ENCODE assay signal across 1 cellular context in genomic region chr1:8939362-8939995, GRCh38.
TF ChIP-seq lines count a peak whose summit lies in the region.

No MANE protein-coding gene starts in this region.

TF ChIP-seq in H1, 55 proteins besides CTCF, POLR2A, EP300 and RAD21:
- no peak for TF ChIP-seq CHD7 (IDR thresholded peaks at IDR 0.05; ENCODE audit: insufficient replicate concordance, low read length)
- no peak for TF ChIP-seq CHD2 (IDR thresholded peaks at IDR 0.05; ENCODE audit: low read length)
- TF ChIP-seq SP2 (IDR thresholded peaks at IDR 0.05; ENCODE audit: low read length), result no peak
- no peak for TF ChIP-seq E2F6 (IDR thresholded peaks at IDR 0.05)
- TF ChIP-seq SIX5 (IDR thresholded peaks at IDR 0.05; ENCODE audit: low read depth, low read length), result no peak
- no peak for TF ChIP-seq RBBP5 (IDR thresholded peaks at IDR 0.05; ENCODE audit: borderline replicate concordance, low read depth, low read length)
- no peak for TF ChIP-seq HDAC2 (IDR thresholded peaks at IDR 0.05; ENCODE audit: borderline replicate concordance in 1 of 2, low read depth in 2 of 2, low read length in 2 of 2)
- no peak for TF ChIP-seq RXRA (IDR thresholded peaks at IDR 0.05; ENCODE audit: insufficient read depth, low read depth, low read length)
- no peak for TF ChIP-seq TCF12 (IDR thresholded peaks at IDR 0.05; ENCODE audit: low read depth, low read length)
- TF ChIP-seq KDM4A (IDR thresholded peaks at IDR 0.05; ENCODE audit: low read depth, low read length, severe bottlenecking), result no peak
TF ChIP-seq in H1: peak in this region for 0.
